ENCODE assay signal across 8 cellular contexts in the genomic region with DNA sequence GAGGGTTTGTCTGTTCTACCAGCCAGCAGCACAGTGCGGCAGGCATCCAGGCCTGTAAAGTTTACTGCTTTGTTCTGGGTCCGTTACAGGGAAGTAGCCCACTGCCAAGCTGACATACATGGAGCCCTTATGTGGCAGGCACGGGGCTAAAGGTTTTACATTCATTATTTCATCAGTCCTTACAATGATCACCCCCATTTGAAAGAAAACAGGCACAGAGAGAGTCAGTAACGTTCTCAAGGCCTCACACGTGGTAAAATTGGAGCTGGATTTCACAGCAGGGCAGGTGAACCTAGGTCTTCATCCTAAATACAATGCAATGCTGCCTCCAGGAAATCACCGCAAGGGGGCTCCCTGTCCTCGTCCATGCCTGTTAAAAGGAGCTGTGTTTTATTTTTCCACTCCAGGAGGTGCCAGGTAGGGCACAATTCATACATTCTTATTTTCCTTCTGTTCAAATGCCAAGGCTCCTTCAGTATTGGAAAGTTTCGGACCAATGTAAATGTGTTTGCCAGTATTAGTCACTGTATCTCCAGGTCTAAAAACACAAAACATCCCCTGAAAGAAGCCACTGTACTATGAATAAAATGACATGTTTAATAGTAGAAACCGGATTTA.
DNase-seq lines count a peak whose midpoint lies in the region; ATAC-seq and TF ChIP-seq lines count a peak whose summit lies in the region.

No MANE protein-coding gene starts in this region.

- in situ Hi-C loops in astrocyte of the cerebellum (cut with HindIII; ENCODE audit: low sequenced_read_pairs): no loop called here

- no peaks in the 10 kb centered on the region for H3K9me3 ChIP-seq in NT2/D1 (ENCODE audit: insufficient read depth, low read length)

- H3K9ac ChIP-seq in NT2/D1 (ENCODE audit: insufficient read length, low read depth): no peak overlapping the region

- no peaks in the 10 kb centered on the region for H3K36me3 ChIP-seq in NT2/D1 (ENCODE audit: insufficient read depth, insufficient read length, low read length)

- no peaks in the 10 kb centered on the region for H3K4me1 ChIP-seq in NT2/D1 (ENCODE audit: insufficient read depth, insufficient read length)

- H3K27me3 ChIP-seq in NT2/D1 (ENCODE audit: insufficient read depth, insufficient read length): no peaks in the 10 kb centered on the region

- TF ChIP-seq CTCF in astrocyte of the cerebellum (IDR thresholded peaks at IDR 0.05; ENCODE audit: low read depth, low read length, missing control alignments): peak; percentile 90

- DNase-seq in NCI-H510A treated with DMSO at 0.1 percent for 48 hours (lab: John Stamatoyannopoulos, UW) (peak; percentile 76), NCI-H510A (lab: John Stamatoyannopoulos, UW) (no peak), NT2/D1 (ENCODE audit: low read depth, low spot score) (peak; percentile 42), astrocyte of the cerebellum (ENCODE audit: low read depth) (peak; percentile 34), iPS DF 4.7 (ENCODE audit: extremely low read depth, low spot score) (peak; percentile 56), globus pallidus (ENCODE audit: low spot score) (no peak)
- peak; percentile 69 for DNase-seq in stimulated activated CD4-positive, alpha-beta T cell treated with anti-CD3 and anti-CD28 coated beads, Interleukin-15, amount 100 ng/mL, for 24 hours

- H3K4me3 ChIP-seq in NT2/D1 (ENCODE audit: insufficient read length, low read depth) (no peak overlapping the region), astrocyte of the cerebellum (ENCODE audit: low read depth, low read length) (no peak overlapping the region)

- peak; percentile 81 for ATAC-seq in HG02938 (IDR thresholded peaks at IDR 0.05; ENCODE audit: unreplicated experiment)

Comparison
In these comparisons a context has a peak if more than half of its experiments do, and no peak if none do; other contexts are left out.
1. DNase-seq: peak in NCI-H510A treated with DMSO at 0.1 percent for 48 hours (single experiment), NT2/D1 (single experiment), astrocyte of the cerebellum (single experiment), iPS DF 4.7 (single experiment) and stimulated activated CD4-positive, alpha-beta T cell treated with anti-CD3 and anti-CD28 coated beads, Interleukin-15, amount 100 ng/mL, for 24 hours (single experiment); none in NCI-H510A (single experiment) and globus pallidus (single experiment).